ENCODE assay signal across 10 cellular contexts in genomic region chr12:18864900-18865561, GRCh38.
DNase-seq lines count a peak whose midpoint lies in the region; ATAC-seq and TF ChIP-seq lines count a peak whose summit lies in the region.
"Had no signal": no experiment of that assay in that cellular context is flagged by ENCODE, and none has a peak within 500 bp of the region (broad histone marks: within the 10 kb centered on the region; RNA-seq: fewer than 3 reads in every experiment).

No MANE protein-coding gene starts in this region.

- BruUV-seq in PC-3 (replicated peaks; lab: Mats Ljungman, UMichigan) = no TSS peak

- H3K9me2 ChIP-seq in PC-3 (replicated peaks; ENCODE audit: low read length) = no peaks in the 10 kb centered on the region

- H3K4me2 ChIP-seq in PC-3 (ENCODE audit: low read length) = peak overlapping the region; percentile 44

- CTCF ChIA-PET in PC-3 (lab: Charles Lee) = no interaction called here

- peak; percentile 76 for ATAC-seq in PC-3
- ATAC-seq in sciatic nerve = peak; percentile 97

- H3K27ac ChIP-seq in PC-3 (ENCODE audit: low read length) = no peak overlapping the region
- H3K27ac ChIP-seq: colonic mucosa had no signal

- TF ChIP-seq CTCF in GM12865 (IDR thresholded peaks at IDR 0.05; ENCODE audit: insufficient read depth, low read depth, low read length, missing control alignments) = no peak
- TF ChIP-seq CTCF in PC-3 (conservative IDR thresholded peaks at IDR 0.05; ENCODE audit: low read depth, low read length) = no peak

- no peaks in the 10 kb centered on the region for H3K9me3 Mint-ChIP-seq in activated T-helper 2 cell treated with anti-CD3 and anti-CD28 coated beads, Interferon-gamma antibody, Interleukin-2, Interleukin-4, amounts not matched to agents 10 μg/mL and 5 μg/mL and 100 μg/mL, durations not matched to agents 14 hours and 24 hours and 36 hours
- H3K9me3 Mint-ChIP-seq: activated T-cell treated with anti-CD3 and anti-CD28 coated beads, Interleukin-2, amount 50 U/mL, for 24 hours had no signal

- peak; percentile 23 for DNase-seq in GM12865 (ENCODE audit: low read depth)
- DNase-seq in PC-3 = peak; percentile 44
- DNase-seq in fibroblast of gingiva (ENCODE audit: low read depth) = peak; percentile 79
- DNase-seq in sciatic nerve (ENCODE audit: low spot score) = no peak
- DNase-seq in activated T-helper 2 cell treated with anti-CD3 and anti-CD28 coated beads, Interferon-gamma antibody, Interleukin-2, Interleukin-4, amounts not matched to agents 10 μg/mL and 5 μg/mL and 100 μg/mL, durations not matched to agents 14 hours and 24 hours and 36 hours (ENCODE audit: low spot score) = no peak
- DNase-seq in SKM-1 (lab: John Stamatoyannopoulos, UW; ENCODE audit: unreplicated experiment) = no peak
- no peak for DNase-seq in NCI-H2029 treated with DMSO at 0.1 percent for 48 hours (lab: John Stamatoyannopoulos, UW)
- DNase-seq: activated T-cell treated with anti-CD3 and anti-CD28 coated beads, Interleukin-2, amount 50 U/mL, for 24 hours; colonic mucosa; NCI-H526 treated with DMSO at 0.1 percent for 48 hours had no signal

- H3K4me1 ChIP-seq in PC-3 (ENCODE audit: insufficient read depth, low read length) = peaks cover 10% of the 10 kb centered on the region; the same call in 1 of the 2 replicates
- H3K4me1 ChIP-seq: colonic mucosa had no signal

- H2AFZ ChIP-seq in PC-3 (ENCODE audit: low read length) = peak overlapping the region; percentile 24; the same call in 1 of the 2 replicates

- H3K9me3 ChIP-seq in PC-3 (ENCODE audit: low read length) = no peaks in the 10 kb centered on the region
- H3K9me3 ChIP-seq: colonic mucosa had no signal

- no peaks in the 10 kb centered on the region for H3K36me3 ChIP-seq in PC-3 (ENCODE audit: low read depth, low read length)
- H3K36me3 ChIP-seq: colonic mucosa had no signal

- no peak overlapping the region for H3K9ac ChIP-seq in PC-3 (ENCODE audit: low read length)

- no peaks in the 10 kb centered on the region for H3K27me3 Mint-ChIP-seq in activated T-helper 2 cell treated with anti-CD3 and anti-CD28 coated beads, Interferon-gamma antibody, Interleukin-2, Interleukin-4, amounts not matched to agents 10 μg/mL and 5 μg/mL and 100 μg/mL, durations not matched to agents 14 hours and 24 hours and 36 hours (ENCODE audit: low read depth)
- H3K27me3 Mint-ChIP-seq: activated T-cell treated with anti-CD3 and anti-CD28 coated beads, Interleukin-2, amount 50 U/mL, for 24 hours had no signal

- no peaks in the 10 kb centered on the region for H3F3A ChIP-seq in PC-3 (ENCODE audit: low read length, unreplicated experiment)

- no peak overlapping the region for H3K4me3 ChIP-seq in GM12865 (ENCODE audit: low read depth, low read length)
- H3K4me3 ChIP-seq in PC-3 (ENCODE audit: low read length) = no peak overlapping the region
- H3K4me3 ChIP-seq: colonic mucosa had no signal

- H3K4me1 Mint-ChIP-seq in activated T-helper 2 cell treated with anti-CD3 and anti-CD28 coated beads, Interferon-gamma antibody, Interleukin-2, Interleukin-4, amounts not matched to agents 10 μg/mL and 5 μg/mL and 100 μg/mL, durations not matched to agents 14 hours and 24 hours and 36 hours (ENCODE audit: low read depth) = no peaks in the 10 kb centered on the region

- H3K27me3 ChIP-seq in PC-3 (ENCODE audit: low read length) = no peaks in the 10 kb centered on the region
- H3K27me3 ChIP-seq: colonic mucosa had no signal

- no peaks in the 10 kb centered on the region for H4K20me1 ChIP-seq in PC-3 (ENCODE audit: low read length)

- POLR2A ChIA-PET in PC-3 (lab: Charles Lee; ENCODE audit: unreplicated experiment) = interaction anchor here (0.6 kb wide), 1 partner anchor 22 kb away, joined by 3 read pairs; no protein-coding TSS in a partner anchor

- H3K27ac Mint-ChIP-seq in activated T-helper 2 cell treated with anti-CD3 and anti-CD28 coated beads, Interferon-gamma antibody, Interleukin-2, Interleukin-4, amounts not matched to agents 10 μg/mL and 5 μg/mL and 100 μg/mL, durations not matched to agents 14 hours and 24 hours and 36 hours = no peak overlapping the region
- H3K27ac Mint-ChIP-seq: activated T-cell treated with anti-CD3 and anti-CD28 coated beads, Interleukin-2, amount 50 U/mL, for 24 hours had no signal

- intact Hi-C loops in PC-3 (cut with micrococcal nuclease) = loop anchor here (5.0 to 10.0 kb wide), 3 partner anchors 150 to 433 kb away; no protein-coding TSS in a partner anchor
- intact Hi-C loops in sciatic nerve (cut with DNase I) = no loop called here
- intact Hi-C loops in activated T-helper 2 cell treated with anti-CD3 and anti-CD28 coated beads, Interferon-gamma antibody, Interleukin-2, Interleukin-4, amounts not matched to agents 10 μg/mL and 5 μg/mL and 100 μg/mL, durations not matched to agents 14 hours and 24 hours and 36 hours (cut with micrococcal nuclease) = loop anchor here (5.0 kb wide), 1 partner anchor 322 kb away; no protein-coding TSS in a partner anchor

- no peaks in the 10 kb centered on the region for H3K36me3 Mint-ChIP-seq in activated T-helper 2 cell treated with anti-CD3 and anti-CD28 coated beads, Interferon-gamma antibody, Interleukin-2, Interleukin-4, amounts not matched to agents 10 μg/mL and 5 μg/mL and 100 μg/mL, durations not matched to agents 14 hours and 24 hours and 36 hours (ENCODE audit: low read depth)

- H3K4me3 Mint-ChIP-seq in activated T-helper 2 cell treated with anti-CD3 and anti-CD28 coated beads, Interferon-gamma antibody, Interleukin-2, Interleukin-4, amounts not matched to agents 10 μg/mL and 5 μg/mL and 100 μg/mL, durations not matched to agents 14 hours and 24 hours and 36 hours (ENCODE audit: low read depth) = no peak overlapping the region
- H3K4me3 Mint-ChIP-seq: activated T-cell treated with anti-CD3 and anti-CD28 coated beads, Interleukin-2, amount 50 U/mL, for 24 hours had no signal

- no peaks in the 10 kb centered on the region for H3K79me2 ChIP-seq in PC-3 (ENCODE audit: low read length)

Comparison
In these comparisons a context has a peak if more than half of its experiments do, and no peak if none do; other contexts are left out.
1. DNase-seq: peak in GM12865 (single experiment), PC-3 (single experiment) and fibroblast of gingiva (single experiment); none in sciatic nerve (single experiment), activated T-helper 2 cell treated with anti-CD3 and anti-CD28 coated beads, Interferon-gamma antibody, Interleukin-2, Interleukin-4, amounts not matched to agents 10 μg/mL and 5 μg/mL and 100 μg/mL, durations not matched to agents 14 hours and 24 hours and 36 hours (single experiment), SKM-1 (single experiment) and NCI-H2029 treated with DMSO at 0.1 percent for 48 hours (single experiment).